Comparison of ENCODE assay signal across 9 cellular contexts in genomic region chr5:89396262-89396975, GRCh38.
DNase-seq lines count a peak whose midpoint lies in the region; ATAC-seq and TF ChIP-seq lines count a peak whose summit lies in the region.
"Had no signal": no experiment of that assay in that cellular context is flagged by ENCODE, and none has a peak within 500 bp of the region (broad histone marks: within the 10 kb centered on the region; RNA-seq: fewer than 3 reads in every experiment).

No MANE protein-coding gene starts in this region.

- H3K9me3 ChIP-seq in smooth muscle cell (replicated peaks; ENCODE audit: low read depth) = no peaks in the 10 kb centered on the region
- H3K9me3 ChIP-seq in prostate gland = no peaks in the 10 kb centered on the region
- H3K9me3 ChIP-seq in OCI-LY7 (ENCODE audit: low read length) = no peaks in the 10 kb centered on the region
- H3K9me3 ChIP-seq: A549 had no signal

- no peaks in the 10 kb centered on the region; the same call in 1 of the 2 replicates for H3K9me2 ChIP-seq in OCI-LY7 (ENCODE audit: insufficient read depth, low read length)

- peak; percentile 79 for ATAC-seq in Right ventricle myocardium inferior
- ATAC-seq: A549 had no signal

- no peak for TF ChIP-seq POLR2A in prostate gland (IDR thresholded peaks at IDR 0.05)

- H3K4me1 ChIP-seq in smooth muscle cell (ENCODE audit: low read depth) (peaks cover 5% of the 10 kb centered on the region), prostate gland (replicated peaks) (no peaks in the 10 kb centered on the region), OCI-LY7 (ENCODE audit: insufficient read depth, low read length, poor library complexity, severe bottlenecking) (no peaks in the 10 kb centered on the region)
- H3K4me1 ChIP-seq: A549 had no signal

- DNase-seq in Right ventricle myocardium inferior (ENCODE audit: missing footprints) (peak; percentile 34), cardiac septum (ENCODE audit: low spot score) (no peak), Kasumi-1 (lab: John Stamatoyannopoulos, UW) (peak; percentile 98 to 99), fibroblast of mammary gland (ENCODE audit: low read depth) (peak; percentile 40), smooth muscle cell (lab: John Stamatoyannopoulos, UW; ENCODE audit: unreplicated experiment) (peak; percentile 1), prostate gland (ENCODE audit: low spot score) (no peak), OCI-LY7 (ENCODE audit: low spot score) (no peak), NCI-H446 treated with DMSO at 0.1 percent for 48 hours (lab: John Stamatoyannopoulos, UW) (no peak)

- CTCF ChIA-PET in OCI-LY7 (lab: Charles Lee; ENCODE audit: unreplicated experiment) = interaction anchor here (0.7 kb wide), 1 partner anchor 401 kb away, joined by 3 read pairs; no protein-coding TSS in a partner anchor

- H3K79me2 ChIP-seq in smooth muscle cell (ENCODE audit: low read depth) (no peaks in the 10 kb centered on the region), OCI-LY7 (ENCODE audit: insufficient read depth, low read depth, low read length) (no peaks in the 10 kb centered on the region)

- 12% methylated on average over 2 of the region's 2 CpGs for WGBS in smooth muscle cell (ENCODE audit: low lambda C conversion rate)
- 24% methylated on average over 2 of the region's 2 CpGs for WGBS in prostate gland

- peak overlapping the region; percentile 61 for H3K4me2 ChIP-seq in smooth muscle cell
- H3K4me2 ChIP-seq in OCI-LY7 (ENCODE audit: low read length) = no peak overlapping the region; the same call in 1 of the 2 replicates
- H3K4me2 ChIP-seq: A549 had no signal

- BruUV-seq in OCI-LY7 (replicated peaks; lab: Mats Ljungman, UMichigan) = no TSS peak

- no peaks in the 10 kb centered on the region for H4K20me1 ChIP-seq in smooth muscle cell (ENCODE audit: low read depth)
- no peaks in the 10 kb centered on the region for H4K20me1 ChIP-seq in OCI-LY7 (ENCODE audit: insufficient read depth, low read length)

- H3K36me3 ChIP-seq in smooth muscle cell (ENCODE audit: low read depth) = no peaks in the 10 kb centered on the region
- H3K36me3 ChIP-seq in prostate gland = no peaks in the 10 kb centered on the region
- no peaks in the 10 kb centered on the region for H3K36me3 ChIP-seq in OCI-LY7 (ENCODE audit: insufficient read depth, low read length)

- no peak for TF ChIP-seq CTCF in fibroblast of mammary gland (conservative IDR thresholded peaks at IDR 0.05; ENCODE audit: control insufficient read depth, insufficient read depth, low read depth, low read length)
- no peak for TF ChIP-seq CTCF in smooth muscle cell (IDR thresholded peaks at IDR 0.05; ENCODE audit: borderline replicate concordance, insufficient read depth, poor library complexity, severe bottlenecking)
- TF ChIP-seq CTCF in prostate gland (IDR thresholded peaks at IDR 0.05) = no peak
- TF ChIP-seq CTCF in OCI-LY7 (conservative IDR thresholded peaks at IDR 0.05; ENCODE audit: low read length) = no peak

- POLR2A ChIA-PET in OCI-LY7 (lab: Charles Lee) = interaction anchor here (0.6 to 0.8 kb wide), 2 partner anchors 42 to 247 kb away, joined by 3 read pairs; no protein-coding TSS in a partner anchor

- H2AFZ ChIP-seq in smooth muscle cell (ENCODE audit: low read depth) (no peak overlapping the region), OCI-LY7 (ENCODE audit: low read length) (no peak overlapping the region)

- intact Hi-C loops in Right ventricle myocardium inferior (cut with DNase I) = no loop called here
- intact Hi-C loops in cardiac septum (cut with DNase I) = no loop called here
- intact Hi-C loops in prostate gland (cut with DNase I) = no loop called here
- intact Hi-C loops in OCI-LY7 (cut with micrococcal nuclease; ENCODE audit: unreplicated experiment) = no loop called here

- peaks cover 10% of the 10 kb centered on the region for H3F3A ChIP-seq in smooth muscle cell (ENCODE audit: low read depth)

- H3K27me3 ChIP-seq in smooth muscle cell (ENCODE audit: low read depth) (no peaks in the 10 kb centered on the region), prostate gland (replicated peaks; ENCODE audit: insufficient read depth) (no peaks in the 10 kb centered on the region)

- H3K9ac ChIP-seq in smooth muscle cell (ENCODE audit: low read depth) = no peak overlapping the region

- H3K4me3 ChIP-seq in fibroblast of mammary gland (ENCODE audit: control insufficient read depth, low read depth, low read length) (no peak overlapping the region), smooth muscle cell (no peak overlapping the region), prostate gland (no peak overlapping the region), OCI-LY7 (ENCODE audit: low read depth, low read length, poor library complexity, severe bottlenecking) (no peak overlapping the region)
- H3K4me3 ChIP-seq: A549 had no signal

- H3K27ac ChIP-seq in smooth muscle cell (ENCODE audit: low read depth) = peak overlapping the region; percentile 65
- no peak overlapping the region for H3K27ac ChIP-seq in prostate gland
- no peak overlapping the region for H3K27ac ChIP-seq in OCI-LY7 (ENCODE audit: low read depth, low read length, poor library complexity, severe bottlenecking)
- H3K27ac ChIP-seq: A549 had no signal

Comparison
In these comparisons a context has a peak if more than half of its experiments do, and no peak if none do; other contexts are left out.
1. DNase-seq: peak in Right ventricle myocardium inferior (single experiment), Kasumi-1 (2 of 2), fibroblast of mammary gland (single experiment) and smooth muscle cell (single experiment); none in cardiac septum (single experiment), prostate gland (single experiment), OCI-LY7 (single experiment) and NCI-H446 treated with DMSO at 0.1 percent for 48 hours (single experiment).